ENCODE assay signal across 12 cellular contexts in the genomic region with DNA sequence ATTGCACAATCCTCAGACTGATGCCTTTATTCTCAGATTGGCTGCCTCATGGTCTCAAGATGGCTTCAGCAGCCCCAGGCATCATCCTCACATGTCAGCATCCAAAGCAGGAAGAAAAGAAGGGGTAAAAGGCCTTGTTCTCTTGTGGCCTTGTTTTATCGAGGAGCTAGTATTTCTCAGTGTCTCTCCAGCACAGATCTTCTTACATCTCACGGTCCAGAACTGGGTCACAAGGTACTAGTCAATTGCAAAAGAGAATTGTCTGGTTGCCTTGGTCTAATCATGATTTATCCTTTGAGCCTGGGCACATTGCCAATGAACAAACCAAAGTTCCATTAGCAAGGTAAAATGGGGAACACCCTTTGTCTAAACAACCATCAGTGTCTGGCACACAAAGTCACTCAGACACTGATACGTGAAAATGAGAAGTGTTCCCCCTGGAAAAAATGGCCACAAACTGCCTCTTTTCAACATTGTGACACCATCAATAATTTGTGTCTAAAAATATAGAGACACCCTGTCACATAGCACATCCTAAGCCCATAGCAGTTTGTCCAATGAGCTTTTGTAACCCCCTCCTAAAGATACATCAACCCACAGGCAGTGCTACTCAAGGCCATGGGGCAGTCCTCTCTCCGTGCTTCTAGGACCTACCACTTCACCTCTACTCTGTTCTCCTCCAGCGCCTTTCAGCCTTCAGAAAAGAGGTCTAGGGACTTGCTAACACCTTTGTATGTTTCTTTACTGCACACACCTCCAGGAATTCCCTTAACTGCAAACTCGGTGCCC.
A peak's percentile ranks its signal among the peaks of the same experiment; 100 is the strongest.
DNase-seq lines count a peak whose midpoint lies in the region; ATAC-seq, FAIRE-seq and TF ChIP-seq lines count a peak whose summit lies in the region.
"Had no signal": no experiment of that assay in that cellular context is flagged by ENCODE, and none has a peak within 500 bp of the region (broad histone marks: within the 10 kb centered on the region; RNA-seq: fewer than 3 reads in every experiment).

No MANE protein-coding gene starts in this region.

- DNase-seq in GM18507 (ENCODE audit: extremely low spot score, insufficient read length, low read depth) (no peak), NCI-H748 treated with DMSO at 0.1 percent for 48 hours (lab: John Stamatoyannopoulos, UW) (peak; percentile 82), NK-92 (lab: John Stamatoyannopoulos, UW; ENCODE audit: unreplicated experiment) (no peak), NAMALWA (ENCODE audit: low spot score) (no peak)
- DNase-seq: amniotic stem cell, erythroblast, left lung, NCI-H1930 had no signal

- peak overlapping the region; percentile 80 for H3K27ac ChIP-seq in C4-2B

- no peak for TF ChIP-seq CTCF in C4-2B (conservative IDR thresholded peaks at IDR 0.05)

- ATAC-seq in HG03521 (IDR thresholded peaks at IDR 0.05; ENCODE audit: unreplicated experiment), result no peak
- ATAC-seq in GM19452 (IDR thresholded peaks at IDR 0.05; ENCODE audit: unreplicated experiment), result no peak

- FAIRE-seq in GM18507 (lab: Jason Lieb, UNC) (peak; percentile 42), islet of Langerhans (lab: Jason Lieb, UNC) (peak; percentile 93)
